In genomic region chr4:36351082-36351666, GRCh38 we compare ENCODE assay signal across 1 cellular context.
TF ChIP-seq lines count a peak whose summit lies in the region.

No MANE protein-coding gene starts in this region.

TF ChIP-seq in WTC11, 78 proteins besides CTCF, POLR2A, EP300 and RAD21 (continued from another document):
- TF ChIP-seq ZNF281 (CRISPR knock-in tag; IDR thresholded peaks at IDR 0.05): no peak
- no peak for TF ChIP-seq ZNF317 (CRISPR knock-in tag; IDR thresholded peaks at IDR 0.05; ENCODE audit: borderline replicate concordance, low read depth)
- TF ChIP-seq PREB (CRISPR knock-in tag; IDR thresholded peaks at IDR 0.05; ENCODE audit: borderline replicate concordance): no peak
- no peak for TF ChIP-seq NFATC4 (CRISPR knock-in tag; IDR thresholded peaks at IDR 0.05)
- no peak for TF ChIP-seq TP53 (CRISPR knock-in tag; IDR thresholded peaks at IDR 0.05)
- no peak for TF ChIP-seq CDX4 (CRISPR knock-in tag; IDR thresholded peaks at IDR 0.05; ENCODE audit: borderline replicate concordance)
- TF ChIP-seq EMX1 (CRISPR knock-in tag; IDR thresholded peaks at IDR 0.05): no peak
- no peak for TF ChIP-seq NR3C1 (CRISPR knock-in tag; conservative IDR thresholded peaks at IDR 0.05; ENCODE audit: low read depth)
